Comparison of ENCODE assay signal across 23 cellular contexts in the genomic region with DNA sequence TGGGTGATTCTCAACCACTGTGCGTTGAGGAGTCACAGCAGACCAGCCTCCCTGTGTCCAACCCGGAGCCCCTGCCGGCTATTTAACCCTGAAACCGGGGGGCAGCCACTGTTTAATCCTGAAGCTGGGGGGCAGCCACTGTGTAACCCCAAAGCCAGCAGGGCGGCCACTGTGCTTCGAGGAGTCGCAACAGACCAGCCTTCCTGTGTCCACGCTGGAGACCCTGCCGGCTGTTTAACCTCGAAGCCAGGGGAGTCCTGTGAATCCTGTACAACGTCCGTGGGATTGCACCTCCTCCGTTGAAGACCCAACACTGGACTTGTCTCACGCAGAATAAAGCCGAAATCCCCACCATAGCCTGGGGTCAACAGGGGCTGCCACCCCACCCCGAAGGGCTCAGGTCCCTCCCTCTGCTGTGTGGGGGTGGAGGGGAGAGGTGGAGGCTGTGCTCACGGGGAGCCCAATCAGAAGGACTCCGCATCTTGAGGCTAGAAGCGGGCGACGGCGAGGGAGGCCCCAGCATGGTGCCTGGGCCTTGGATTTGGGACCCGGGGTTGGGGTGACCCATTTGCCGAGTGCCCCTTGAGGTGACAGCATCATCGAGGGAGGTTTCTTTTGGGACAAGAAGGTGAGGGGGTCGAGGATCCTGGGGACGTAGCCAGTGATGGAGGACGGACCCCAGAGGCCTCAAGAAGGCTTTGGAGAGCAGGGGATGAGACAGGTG.
"Had no signal": no experiment of that assay in that cellular context is flagged by ENCODE, and none has a peak within 500 bp of the region (broad histone marks: within the 10 kb centered on the region; RNA-seq: fewer than 3 reads in every experiment).

No MANE protein-coding gene starts in this region.

- H3K36me3 ChIP-seq: esophagus muscularis mucosa, gastroesophageal sphincter, left lung, right lobe of liver, suprapubic skin, transverse colon, upper lobe of right lung, uterus had no signal

- H3K9ac ChIP-seq: parathyroid adenoma had no signal

- FAIRE-seq: endothelial cell of umbilical vein, keratinocyte, small intestine had no signal

- H3K4me1 ChIP-seq: foreskin keratinocyte, gastroesophageal sphincter, left lung, parathyroid adenoma, right lobe of liver, transverse colon, upper lobe of right lung, uterus had no signal

- DNase-seq: effector memory CD4-positive, alpha-beta T cell; foreskin keratinocyte; hypothalamus; mammary epithelial cell; nephron progenitor cell; occipital lobe; right lobe of liver; small intestine; stimulated activated CD4-positive, alpha-beta T cell treated with anti-CD3 and anti-CD28 coated beads, Interleukin-15, amount 100 ng/mL, for 24 hours; stimulated activated CD4-positive, alpha-beta T cell treated with anti-CD3 and anti-CD28 coated beads, Interleukin-2, amount 100 ng/mL, for 48 hours; stimulated activated naive B cell treated with anti-CD40 and anti-IgM and Interleukin-4, amounts not matched to agents 10 μg/mL and 1 μg/mL and 100 μg/mL, for 72 hours; transverse colon; upper lobe of right lung; uterus had no signal

- H3K79me2 ChIP-seq: parathyroid adenoma had no signal

- H2AFZ ChIP-seq: parathyroid adenoma had no signal

- ATAC-seq: foreskin keratinocyte; gastroesophageal sphincter; left lung; naive thymus-derived CD8-positive, alpha-beta T cell; right lobe of liver; stimulated activated naive B cell treated with anti-CD40 and anti-IgM and Interleukin-4, amounts not matched to agents 10 μg/mL and 1 μg/mL and 100 μg/mL, for 72 hours; upper lobe of right lung had no signal

- H3K27me3 ChIP-seq: foreskin keratinocyte, right lobe of liver, uterus had no signal

- H3K27ac ChIP-seq: coronary artery, esophagus muscularis mucosa, foreskin keratinocyte, gastroesophageal sphincter, left lung, parathyroid adenoma, right lobe of liver, suprapubic skin, transverse colon, upper lobe of right lung, uterus had no signal

- H3K9me3 ChIP-seq: esophagus muscularis mucosa, gastroesophageal sphincter, left lung, right lobe of liver, suprapubic skin, transverse colon, upper lobe of right lung, uterus had no signal

- H3K4me3 ChIP-seq: coronary artery, esophagus muscularis mucosa, gastroesophageal sphincter, left lung, right lobe of liver, suprapubic skin, transverse colon, upper lobe of right lung, uterus had no signal
